In the genomic region with DNA sequence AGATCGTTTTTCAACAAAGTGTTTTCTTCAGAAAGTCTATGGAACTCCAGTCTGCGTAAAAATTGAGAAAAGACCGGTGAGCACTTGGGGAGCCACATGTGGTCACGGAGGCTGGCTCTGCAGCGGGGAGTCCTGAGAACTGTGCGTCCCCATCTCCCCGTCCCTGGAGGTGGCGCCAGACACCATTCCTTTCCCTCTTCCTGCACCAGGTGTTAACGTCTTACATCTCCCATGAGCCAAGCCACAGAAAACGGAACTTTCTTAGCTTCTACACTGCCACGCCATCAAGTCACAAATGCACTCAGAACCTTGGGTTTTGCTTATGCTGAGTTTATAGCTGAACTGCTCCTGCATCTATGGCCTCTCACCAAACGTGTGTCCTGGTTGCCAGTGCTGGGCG, we compare ENCODE assay signal across 1 cellular context.
TF ChIP-seq lines count a peak whose summit lies in the region.

No MANE protein-coding gene starts in this region.

TF ChIP-seq in HepG2, 621 proteins besides CTCF, POLR2A, EP300 and RAD21 (continued from another document and continues in another):
- TF ChIP-seq, protein P1, sequence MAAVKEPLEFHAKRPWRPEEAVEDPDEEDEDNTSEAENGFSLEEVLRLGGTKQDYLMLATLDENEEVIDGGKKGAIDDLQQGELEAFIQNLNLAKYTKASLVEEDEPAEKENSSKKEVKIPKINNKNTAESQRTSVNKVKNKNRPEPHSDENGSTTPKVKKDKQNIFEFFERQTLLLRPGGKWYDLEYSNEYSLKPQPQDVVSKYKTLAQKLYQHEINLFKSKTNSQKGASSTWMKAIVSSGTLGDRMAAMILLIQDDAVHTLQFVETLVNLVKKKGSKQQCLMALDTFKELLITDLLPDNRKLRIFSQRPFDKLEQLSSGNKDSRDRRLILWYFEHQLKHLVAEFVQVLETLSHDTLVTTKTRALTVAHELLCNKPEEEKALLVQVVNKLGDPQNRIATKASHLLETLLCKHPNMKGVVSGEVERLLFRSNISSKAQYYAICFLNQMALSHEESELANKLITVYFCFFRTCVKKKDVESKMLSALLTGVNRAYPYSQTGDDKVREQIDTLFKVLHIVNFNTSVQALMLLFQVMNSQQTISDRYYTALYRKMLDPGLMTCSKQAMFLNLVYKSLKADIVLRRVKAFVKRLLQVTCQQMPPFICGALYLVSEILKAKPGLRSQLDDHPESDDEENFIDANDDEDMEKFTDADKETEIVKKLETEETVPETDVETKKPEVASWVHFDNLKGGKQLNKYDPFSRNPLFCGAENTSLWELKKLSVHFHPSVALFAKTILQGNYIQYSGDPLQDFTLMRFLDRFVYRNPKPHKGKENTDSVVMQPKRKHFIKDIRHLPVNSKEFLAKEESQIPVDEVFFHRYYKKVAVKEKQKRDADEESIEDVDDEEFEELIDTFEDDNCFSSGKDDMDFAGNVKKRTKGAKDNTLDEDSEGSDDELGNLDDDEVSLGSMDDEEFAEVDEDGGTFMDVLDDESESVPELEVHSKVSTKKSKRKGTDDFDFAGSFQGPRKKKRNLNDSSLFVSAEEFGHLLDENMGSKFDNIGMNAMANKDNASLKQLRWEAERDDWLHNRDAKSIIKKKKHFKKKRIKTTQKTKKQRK (IDR thresholded peaks at IDR 0.05; ENCODE audit: low read length): no peak
- TF ChIP-seq, protein P2, sequence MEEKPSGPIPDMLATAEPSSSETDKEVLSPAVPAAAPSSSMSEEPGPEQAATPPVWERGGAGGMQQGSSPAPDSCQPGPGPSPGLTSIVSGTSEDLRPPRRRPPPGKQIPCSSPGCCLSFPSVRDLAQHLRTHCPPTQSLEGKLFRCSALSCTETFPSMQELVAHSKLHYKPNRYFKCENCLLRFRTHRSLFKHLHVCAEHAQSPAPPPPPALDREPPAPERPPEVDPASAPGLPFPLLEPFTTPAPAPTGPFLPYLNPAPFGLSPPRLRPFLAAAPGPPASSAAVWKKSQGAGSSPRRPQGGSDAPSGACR (CRISPR knock-in tag; IDR thresholded peaks at IDR 0.05): no peak
- TF ChIP-seq ZSCAN25 (CRISPR knock-in tag; IDR thresholded peaks at IDR 0.05): no peak
- no peak for TF ChIP-seq ZNF777 (CRISPR knock-in tag; IDR thresholded peaks at IDR 0.05)
- TF ChIP-seq ZBTB7A (CRISPR knock-in tag; IDR thresholded peaks at IDR 0.05): no peak
- TF ChIP-seq ZNF839 (CRISPR knock-in tag; IDR thresholded peaks at IDR 0.05; ENCODE audit: borderline replicate concordance): no peak
- no peak; the same call in 1 of the 2 replicates for TF ChIP-seq KDM5B (CRISPR knock-in tag; IDR thresholded peaks at IDR 0.05; ENCODE audit: borderline replicate concordance)
- TF ChIP-seq ZNF788 (CRISPR knock-in tag; IDR thresholded peaks at IDR 0.05; ENCODE audit: borderline replicate concordance): peak; percentile 37; the same call in 1 of the 2 replicates
- no peak for TF ChIP-seq NKX3-1 (CRISPR knock-in tag; IDR thresholded peaks at IDR 0.05)
- no peak for TF ChIP-seq ZNF557 (CRISPR knock-in tag; IDR thresholded peaks at IDR 0.05)
- no peak for TF ChIP-seq SRSF9 (IDR thresholded peaks at IDR 0.05; ENCODE audit: borderline replicate concordance, insufficient read depth, low read depth, low read length, poor library complexity, severe bottlenecking)
- TF ChIP-seq ZNF607 (CRISPR knock-in tag; IDR thresholded peaks at IDR 0.05; ENCODE audit: borderline replicate concordance): 0 out of 2 replicates have a peak, but pooled peaks have one; percentile 37
- no peak for TF ChIP-seq ATM (IDR thresholded peaks at IDR 0.05; ENCODE audit: borderline replicate concordance)
- TF ChIP-seq ZNF142 (CRISPR knock-in tag; IDR thresholded peaks at IDR 0.05): no peak
- TF ChIP-seq NFATC3 (CRISPR knock-in tag; IDR thresholded peaks at IDR 0.05): no peak
- TF ChIP-seq, protein P3, sequence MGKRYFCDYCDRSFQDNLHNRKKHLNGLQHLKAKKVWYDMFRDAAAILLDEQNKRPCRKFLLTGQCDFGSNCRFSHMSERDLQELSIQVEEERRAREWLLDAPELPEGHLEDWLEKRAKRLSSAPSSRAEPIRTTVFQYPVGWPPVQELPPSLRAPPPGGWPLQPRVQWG (CRISPR knock-in tag; IDR thresholded peaks at IDR 0.05; ENCODE audit: borderline replicate concordance, low read depth): no peak
- no peak for TF ChIP-seq PTBP1 (IDR thresholded peaks at IDR 0.05; ENCODE audit: low read depth, low read length, poor library complexity, severe bottlenecking)
- no peak for TF ChIP-seq SMAD3 (CRISPR knock-in tag; IDR thresholded peaks at IDR 0.05)
- TF ChIP-seq ZFX (CRISPR knock-in tag; IDR thresholded peaks at IDR 0.05; ENCODE audit: low read depth): no peak
- TF ChIP-seq ZBTB4 (CRISPR knock-in tag; IDR thresholded peaks at IDR 0.05; ENCODE audit: borderline replicate concordance): peak; percentile 59; the same call in 1 of the 2 replicates
- TF ChIP-seq NR1H2 (CRISPR knock-in tag; IDR thresholded peaks at IDR 0.05; ENCODE audit: borderline replicate concordance, low read depth): no peak
- TF ChIP-seq ZNF713 (CRISPR knock-in tag; IDR thresholded peaks at IDR 0.05): no peak
- TF ChIP-seq, protein P4, sequence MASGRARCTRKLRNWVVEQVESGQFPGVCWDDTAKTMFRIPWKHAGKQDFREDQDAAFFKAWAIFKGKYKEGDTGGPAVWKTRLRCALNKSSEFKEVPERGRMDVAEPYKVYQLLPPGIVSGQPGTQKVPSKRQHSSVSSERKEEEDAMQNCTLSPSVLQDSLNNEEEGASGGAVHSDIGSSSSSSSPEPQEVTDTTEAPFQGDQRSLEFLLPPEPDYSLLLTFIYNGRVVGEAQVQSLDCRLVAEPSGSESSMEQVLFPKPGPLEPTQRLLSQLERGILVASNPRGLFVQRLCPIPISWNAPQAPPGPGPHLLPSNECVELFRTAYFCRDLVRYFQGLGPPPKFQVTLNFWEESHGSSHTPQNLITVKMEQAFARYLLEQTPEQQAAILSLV (CRISPR knock-in tag; IDR thresholded peaks at IDR 0.05; ENCODE audit: borderline replicate concordance): 0 out of 2 replicates have a peak, but pooled peaks have one; percentile 30
- TF ChIP-seq, protein P5, sequence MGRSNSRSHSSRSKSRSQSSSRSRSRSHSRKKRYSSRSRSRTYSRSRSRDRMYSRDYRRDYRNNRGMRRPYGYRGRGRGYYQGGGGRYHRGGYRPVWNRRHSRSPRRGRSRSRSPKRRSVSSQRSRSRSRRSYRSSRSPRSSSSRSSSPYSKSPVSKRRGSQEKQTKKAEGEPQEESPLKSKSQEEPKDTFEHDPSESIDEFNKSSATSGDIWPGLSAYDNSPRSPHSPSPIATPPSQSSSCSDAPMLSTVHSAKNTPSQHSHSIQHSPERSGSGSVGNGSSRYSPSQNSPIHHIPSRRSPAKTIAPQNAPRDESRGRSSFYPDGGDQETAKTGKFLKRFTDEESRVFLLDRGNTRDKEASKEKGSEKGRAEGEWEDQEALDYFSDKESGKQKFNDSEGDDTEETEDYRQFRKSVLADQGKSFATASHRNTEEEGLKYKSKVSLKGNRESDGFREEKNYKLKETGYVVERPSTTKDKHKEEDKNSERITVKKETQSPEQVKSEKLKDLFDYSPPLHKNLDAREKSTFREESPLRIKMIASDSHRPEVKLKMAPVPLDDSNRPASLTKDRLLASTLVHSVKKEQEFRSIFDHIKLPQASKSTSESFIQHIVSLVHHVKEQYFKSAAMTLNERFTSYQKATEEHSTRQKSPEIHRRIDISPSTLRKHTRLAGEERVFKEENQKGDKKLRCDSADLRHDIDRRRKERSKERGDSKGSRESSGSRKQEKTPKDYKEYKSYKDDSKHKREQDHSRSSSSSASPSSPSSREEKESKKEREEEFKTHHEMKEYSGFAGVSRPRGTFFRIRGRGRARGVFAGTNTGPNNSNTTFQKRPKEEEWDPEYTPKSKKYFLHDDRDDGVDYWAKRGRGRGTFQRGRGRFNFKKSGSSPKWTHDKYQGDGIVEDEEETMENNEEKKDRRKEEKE (IDR thresholded peaks at IDR 0.05): no peak
- TF ChIP-seq ZFYVE20 (CRISPR knock-in tag; IDR thresholded peaks at IDR 0.05; ENCODE audit: borderline replicate concordance, low read depth): no peak
- TF ChIP-seq TSC22D2 (CRISPR knock-in tag; IDR thresholded peaks at IDR 0.05; ENCODE audit: borderline replicate concordance): peak; percentile 66; the same call in 1 of the 2 replicates
- no peak for TF ChIP-seq IKZF1 (IDR thresholded peaks at IDR 0.05)
- TF ChIP-seq SP1 (IDR thresholded peaks at IDR 0.05): no peak
- TF ChIP-seq SP1 (CRISPR knock-in tag; IDR thresholded peaks at IDR 0.05): no peak
- no peak for TF ChIP-seq TRAFD1 (CRISPR knock-in tag; IDR thresholded peaks at IDR 0.05; ENCODE audit: borderline replicate concordance)
- no peak for TF ChIP-seq GATAD1 (CRISPR knock-in tag; IDR thresholded peaks at IDR 0.05)
- peak; percentile 98 for TF ChIP-seq STAG1 (CRISPR knock-in tag; IDR thresholded peaks at IDR 0.05)
- TF ChIP-seq, protein P6, sequence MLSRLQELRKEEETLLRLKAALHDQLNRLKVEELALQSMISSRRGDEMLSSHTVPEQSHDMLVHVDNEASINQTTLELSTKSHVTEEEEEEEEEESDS (CRISPR knock-in tag; IDR thresholded peaks at IDR 0.05; ENCODE audit: borderline replicate concordance): no peak
- 0 out of 2 replicates have a peak, but pooled peaks have one; percentile 22 for TF ChIP-seq MTA1 (CRISPR knock-in tag; IDR thresholded peaks at IDR 0.05; ENCODE audit: borderline replicate concordance)
- TF ChIP-seq, protein P7, sequence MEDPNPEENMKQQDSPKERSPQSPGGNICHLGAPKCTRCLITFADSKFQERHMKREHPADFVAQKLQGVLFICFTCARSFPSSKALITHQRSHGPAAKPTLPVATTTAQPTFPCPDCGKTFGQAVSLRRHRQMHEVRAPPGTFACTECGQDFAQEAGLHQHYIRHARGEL (CRISPR knock-in tag; IDR thresholded peaks at IDR 0.05): no peak
- no peak for TF ChIP-seq SNRNP70 (IDR thresholded peaks at IDR 0.05; ENCODE audit: low read depth, low read length)
- no peak for TF ChIP-seq TAF15 (IDR thresholded peaks at IDR 0.05; ENCODE audit: low read depth, low read length, poor library complexity, severe bottlenecking)
- TF ChIP-seq ZSCAN22 (CRISPR knock-in tag; IDR thresholded peaks at IDR 0.05): no peak
